ENCODE assay signal across 15 cellular contexts in the genomic region with DNA sequence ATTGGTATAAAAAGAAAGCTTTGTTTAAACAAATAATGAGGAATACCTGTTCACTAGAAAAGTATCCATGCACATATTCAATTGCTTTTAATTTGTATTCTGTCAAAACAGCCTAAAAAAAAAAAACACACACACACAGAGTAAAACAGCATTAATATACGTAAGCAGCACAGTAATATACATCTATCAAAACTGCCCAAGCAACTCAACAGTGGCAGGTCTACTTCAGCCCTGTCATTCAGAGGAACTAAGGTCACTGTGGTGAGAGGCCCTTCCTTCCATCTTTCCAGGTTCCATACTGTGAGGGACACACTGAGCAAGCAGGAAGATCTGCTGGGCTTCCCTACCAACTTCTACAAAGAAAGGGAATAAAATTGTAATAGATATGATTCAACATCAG. TPM values are rescaled to one million over a fixed set of nuclear protein-coding genes. Genes with fewer than 3 reads are reported as not detected.
A peak's percentile ranks its signal among the peaks of the same experiment; 100 is the strongest.
DNase-seq lines count a peak whose midpoint lies in the region; ATAC-seq and TF ChIP-seq lines count a peak whose summit lies in the region.
"Had no signal": no experiment of that assay in that cellular context is flagged by ENCODE, and none has a peak within 500 bp of the region (broad histone marks: within the 10 kb centered on the region; RNA-seq: fewer than 3 reads in every experiment).

No MANE protein-coding gene starts in this region.

- H2AFZ ChIP-seq in Karpas-422 (ENCODE audit: low read length) = no peak overlapping the region

- H3K9me3 ChIP-seq in Karpas-422 (ENCODE audit: low read length) = no peaks in the 10 kb centered on the region

- H3K4me3 ChIP-seq in Karpas-422 (ENCODE audit: low read length) = peak overlapping the region; percentile 73

- peak overlapping the region; percentile 92 for H3K4me3 Mint-ChIP-seq in activated T-cell treated with anti-CD3 and anti-CD28 coated beads, Interleukin-2, amount 50 U/mL, for 24 hours
- peak overlapping the region; percentile 51 for H3K4me3 Mint-ChIP-seq in activated naive CD8-positive, alpha-beta T cell treated with anti-CD3 and anti-CD28 coated beads for 36 hours
- H3K4me3 Mint-ChIP-seq in neural crest cell = peak overlapping the region; percentile 90

- H3K4me1 ChIP-seq in Karpas-422 (ENCODE audit: low read length) = peaks cover 27% of the 10 kb centered on the region

- H3K27me3 Mint-ChIP-seq in activated T-cell treated with anti-CD3 and anti-CD28 coated beads, Interleukin-2, amount 50 U/mL, for 24 hours = no peaks in the 10 kb centered on the region
- no peaks in the 10 kb centered on the region for H3K27me3 Mint-ChIP-seq in activated naive CD8-positive, alpha-beta T cell treated with anti-CD3 and anti-CD28 coated beads for 36 hours
- H3K27me3 Mint-ChIP-seq in neural crest cell (ENCODE audit: low read depth) = no peaks in the 10 kb centered on the region
- H3K27me3 Mint-ChIP-seq: stimulated activated naive CD8-positive, alpha-beta T cell treated with anti-CD3 and anti-CD28 coated beads, Interleukin-15, amount 100 ng/mL, for 72 hours had no signal

- H3K27me3 ChIP-seq in Karpas-422 (ENCODE audit: low read length) = no peaks in the 10 kb centered on the region

- H4K20me1 ChIP-seq in Karpas-422 (ENCODE audit: insufficient read depth, low read depth, low read length) = peaks cover 4% of the 10 kb centered on the region; the same call in 1 of the 2 replicates

- peaks cover 97% of the 10 kb centered on the region for H3K79me2 ChIP-seq in Karpas-422 (ENCODE audit: low read length)

- peaks cover 76% of the 10 kb centered on the region for H3K36me3 Mint-ChIP-seq in activated T-cell treated with anti-CD3 and anti-CD28 coated beads, Interleukin-2, amount 50 U/mL, for 24 hours (ENCODE audit: low read depth)
- H3K36me3 Mint-ChIP-seq in activated naive CD8-positive, alpha-beta T cell treated with anti-CD3 and anti-CD28 coated beads for 36 hours = peaks cover 26% of the 10 kb centered on the region
- H3K36me3 Mint-ChIP-seq in neural crest cell (ENCODE audit: low read depth) = no peaks in the 10 kb centered on the region

- peak overlapping the region; percentile 78 for H3K4me2 ChIP-seq in Karpas-422 (ENCODE audit: low read depth, low read length, poor library complexity, severe bottlenecking)

- peak overlapping the region; percentile 82; the same call in 1 of the 2 replicates for H3K9ac ChIP-seq in Karpas-422 (ENCODE audit: low read length)

- DNase-seq in activated T-cell treated with anti-CD3 and anti-CD28 coated beads, Interleukin-2, amount 50 U/mL, for 24 hours = no peak
- no peak for DNase-seq in activated T-cell treated with anti-CD3 and anti-CD28 coated beads for 4 hours
- no peak for DNase-seq in Karpas-422
- no peak for DNase-seq in activated naive CD8-positive, alpha-beta T cell treated with anti-CD3 and anti-CD28 coated beads for 36 hours
- no peak for DNase-seq in neural crest cell (ENCODE audit: low read depth, low spot score)
- DNase-seq in SIG-M5 treated with dmso at 0.1 percent for 504 hours (lab: John Stamatoyannopoulos, UW; ENCODE audit: unreplicated experiment) = no peak
- DNase-seq: Calu3; central memory CD4-positive, alpha-beta T cell; effector CD8-positive, alpha-beta T cell; Kasumi-1; NCI-H146; stimulated activated naive CD8-positive, alpha-beta T cell treated with anti-CD3 and anti-CD28 coated beads, Interleukin-15, amount 100 ng/mL, for 72 hours had no signal

- no peak overlapping the region for H3K27ac ChIP-seq in Karpas-422 (ENCODE audit: low read length)

- no peak for ATAC-seq in HG03095 (IDR thresholded peaks at IDR 0.05; ENCODE audit: unreplicated experiment)
- ATAC-seq in HG03432 (IDR thresholded peaks at IDR 0.05; ENCODE audit: unreplicated experiment) = no peak
- ATAC-seq: left lobe of liver; stimulated activated naive CD8-positive, alpha-beta T cell treated with anti-CD3 and anti-CD28 coated beads, Interleukin-15, amount 100 ng/mL, for 72 hours had no signal

- TF ChIP-seq CTCF in neural crest cell (conservative IDR thresholded peaks at IDR 0.05) = no peak

- H3K9me2 ChIP-seq in Karpas-422 (replicated peaks; ENCODE audit: insufficient read depth, low read length) = no peaks in the 10 kb centered on the region

- peaks cover 43% of the 10 kb centered on the region for H3K4me1 Mint-ChIP-seq in activated T-cell treated with anti-CD3 and anti-CD28 coated beads, Interleukin-2, amount 50 U/mL, for 24 hours (ENCODE audit: low read depth)
- peaks cover 25% of the 10 kb centered on the region for H3K4me1 Mint-ChIP-seq in activated naive CD8-positive, alpha-beta T cell treated with anti-CD3 and anti-CD28 coated beads for 36 hours
- H3K4me1 Mint-ChIP-seq in neural crest cell = peaks cover 46% of the 10 kb centered on the region

- H3K9me3 Mint-ChIP-seq in activated T-cell treated with anti-CD3 and anti-CD28 coated beads, Interleukin-2, amount 50 U/mL, for 24 hours = no peaks in the 10 kb centered on the region
- H3K9me3 Mint-ChIP-seq in activated naive CD8-positive, alpha-beta T cell treated with anti-CD3 and anti-CD28 coated beads for 36 hours = no peaks in the 10 kb centered on the region
- no peaks in the 10 kb centered on the region for H3K9me3 Mint-ChIP-seq in neural crest cell
- H3K9me3 Mint-ChIP-seq: stimulated activated naive CD8-positive, alpha-beta T cell treated with anti-CD3 and anti-CD28 coated beads, Interleukin-15, amount 100 ng/mL, for 72 hours had no signal

- peaks cover 28% of the 10 kb centered on the region for H3K36me3 ChIP-seq in Karpas-422 (ENCODE audit: insufficient read depth, low read length)

- H3K27ac Mint-ChIP-seq in activated T-cell treated with anti-CD3 and anti-CD28 coated beads, Interleukin-2, amount 50 U/mL, for 24 hours = no peak overlapping the region
- no peak overlapping the region for H3K27ac Mint-ChIP-seq in activated naive CD8-positive, alpha-beta T cell treated with anti-CD3 and anti-CD28 coated beads for 36 hours
- no peak overlapping the region for H3K27ac Mint-ChIP-seq in neural crest cell (ENCODE audit: unreplicated experiment)

RNA-seq across cellular contexts. Expression of a gene that starts 3.8 kb away (rescaled TPM):
- total RNA-seq in Karpas-422 (2014; rRNA removed; shearing (Covaris generic); ENCODE audit: low replicate concordance) = 46.4 and 60.7 TPM in 2 replicates
- total RNA-seq in activated naive CD8-positive, alpha-beta T cell treated with anti-CD3 and anti-CD28 coated beads for 36 hours = 100 to 1,000 TPM; 106 to 111 TPM
- total RNA-seq in neural crest cell = 67.3 and 67.4 TPM in 2 replicates

RNA-seq across cellular contexts. Expression of a gene that starts 4.2 kb away (rescaled TPM):
- 30.1 and 52.4 TPM in 2 replicates for total RNA-seq in Karpas-422 (2014; rRNA removed; shearing (Covaris generic); ENCODE audit: low replicate concordance)
- 10 to 100 TPM; 12.9 to 16.4 TPM for total RNA-seq in activated naive CD8-positive, alpha-beta T cell treated with anti-CD3 and anti-CD28 coated beads for 36 hours
- 23.9 and 24.4 TPM in 2 replicates for total RNA-seq in neural crest cell

RNA-seq across cellular contexts. Expression of a gene that starts 43.5 kb away (rescaled TPM):
- not detected in 2 replicates for total RNA-seq in Karpas-422 (2014; rRNA removed; shearing (Covaris generic); ENCODE audit: low replicate concordance)
- total RNA-seq in activated naive CD8-positive, alpha-beta T cell treated with anti-CD3 and anti-CD28 coated beads for 36 hours = not detected
- not detected in 2 replicates for total RNA-seq in neural crest cell
- total RNA-seq: Calu3, left lobe of liver had no signal
